Comparison of ENCODE assay signal across 14 cellular contexts in genomic region chr6:127972815-127973214, GRCh38.
A peak's percentile ranks its signal among the peaks of the same experiment; 100 is the strongest.
DNase-seq lines count a peak whose midpoint lies in the region; ATAC-seq, FAIRE-seq and TF ChIP-seq lines count a peak whose summit lies in the region.
"Had no signal": no experiment of that assay in that cellular context is flagged by ENCODE, and none has a peak within 500 bp of the region (broad histone marks: within the 10 kb centered on the region; RNA-seq: fewer than 3 reads in every experiment).

No MANE protein-coding gene starts in this region.

- ATAC-seq in activated T-cell treated with anti-CD3 and anti-CD28 coated beads, Interleukin-2, amount 50 U/mL, for 4 hours, result peak; percentile 29 to 30
- ATAC-seq in stimulated activated naive CD8-positive, alpha-beta T cell treated with anti-CD3 and anti-CD28 coated beads, Interleukin-15, amount 100 ng/mL, for 72 hours, result peak; percentile 44
- ATAC-seq in HG03342 (IDR thresholded peaks at IDR 0.05; ENCODE audit: unreplicated experiment), result no peak

- H3K27ac ChIP-seq in keratinocyte (ENCODE audit: control insufficient read depth, insufficient read depth, low read length), result no peak overlapping the region
- H3K27ac ChIP-seq: adrenal gland had no signal

- H3K27me3 ChIP-seq in keratinocyte (ENCODE audit: control insufficient read depth, extremely low read depth, insufficient read depth, low read length), result no peaks in the 10 kb centered on the region
- H3K27me3 ChIP-seq: adrenal gland, Peyer's patch had no signal

- peak overlapping the region; percentile 60 for H3K4me2 ChIP-seq in keratinocyte (ENCODE audit: control insufficient read depth, extremely low read depth, insufficient read depth, low read depth, low read length)

- H3K9ac ChIP-seq in keratinocyte (ENCODE audit: control insufficient read depth, extremely low read depth, insufficient read depth, low read length), result no peak overlapping the region

- no peaks in the 10 kb centered on the region for H3K79me2 ChIP-seq in keratinocyte (ENCODE audit: control insufficient read depth, insufficient read depth, low read length)

- peaks cover 38% of the 10 kb centered on the region for H3K4me1 ChIP-seq in keratinocyte (ENCODE audit: control insufficient read depth, extremely low read depth, insufficient read depth, low read length)
- H3K4me1 ChIP-seq: adrenal gland, Peyer's patch had no signal

- H4K20me1 ChIP-seq in keratinocyte (ENCODE audit: control insufficient read depth, extremely low read depth, insufficient read depth, low read length), result no peaks in the 10 kb centered on the region

- H3K9me3 Mint-ChIP-seq in activated T-cell treated with anti-CD3 and anti-CD28 coated beads, Interleukin-2, amount 50 U/mL, for 4 hours, result peaks cover 4% of the 10 kb centered on the region
- no peaks in the 10 kb centered on the region for H3K9me3 Mint-ChIP-seq in stimulated activated naive CD8-positive, alpha-beta T cell treated with anti-CD3 and anti-CD28 coated beads, Interleukin-15, amount 100 ng/mL, for 72 hours

- dilution Hi-C loops in keratinocyte (cut with MboI; ENCODE audit: extremely low pct_ligation_motif_present, low sequenced_read_pairs), result no loop called here

- no peaks in the 10 kb centered on the region for H3K9me3 ChIP-seq in keratinocyte (ENCODE audit: control insufficient read depth, low read depth, low read length)
- H3K9me3 ChIP-seq: adrenal gland, Peyer's patch had no signal

- no peaks in the 10 kb centered on the region for H3K36me3 Mint-ChIP-seq in activated T-cell treated with anti-CD3 and anti-CD28 coated beads, Interleukin-2, amount 50 U/mL, for 4 hours (ENCODE audit: insufficient read depth)

- H3K9me1 ChIP-seq in keratinocyte (ENCODE audit: control insufficient read depth, extremely low read depth, insufficient read depth, low read length), result no peaks in the 10 kb centered on the region

- TF ChIP-seq CTCF in keratinocyte (optimal IDR thresholded peaks at IDR 0.05 in 1 of 3, IDR thresholded peaks at IDR 0.05 in 1 of 3, conservative IDR thresholded peaks at IDR 0.05 in 1 of 3; ENCODE audit: extremely low read depth in 1 of 3, insufficient read depth in 2 of 3, low read length in 3 of 3), result no peak

- DNase-seq in activated naive CD4-positive, alpha-beta T cell treated with Interleukin-2 at 50 U/mL for 16 hours, result peak; percentile 51
- no peak for DNase-seq in activated naive CD4-positive, alpha-beta T cell (lab: John Stamatoyannopoulos, UW)
- peak; percentile 39 for DNase-seq in activated T-cell treated with anti-CD3 and anti-CD28 coated beads, Interleukin-2, amount 50 U/mL, for 4 hours
- DNase-seq in keratinocyte (ENCODE audit: low read depth, low spot score), result no peak
- peak in 1 of 2 donors; percentile 53 for DNase-seq in stimulated activated naive CD8-positive, alpha-beta T cell treated with anti-CD3 and anti-CD28 coated beads, Interleukin-15, amount 100 ng/mL, for 72 hours
- DNase-seq in RCC 7860 (ENCODE audit: low spot score), result no peak
- DNase-seq in LoVo (ENCODE audit: low spot score), result no peak
- DNase-seq: adrenal gland, MV-4-11, NCI-H2227 treated with DMSO at 0.1 percent for 48 hours, Peyer's patch had no signal

- peak overlapping the region; percentile 97 to 99 for H3K27ac Mint-ChIP-seq in stimulated activated naive CD8-positive, alpha-beta T cell treated with anti-CD3 and anti-CD28 coated beads, Interleukin-15, amount 100 ng/mL, for 72 hours

- no peak for FAIRE-seq in keratinocyte (lab: Jason Lieb, UNC)
- FAIRE-seq in RCC 7860 (lab: Jason Lieb, UNC), result no peak
- FAIRE-seq: H1, HTR-8/SVneo had no signal

- H3K4me3 Mint-ChIP-seq in activated T-cell treated with anti-CD3 and anti-CD28 coated beads, Interleukin-2, amount 50 U/mL, for 4 hours, result peak overlapping the region; percentile 83
- peak overlapping the region; percentile 82 to 85 for H3K4me3 Mint-ChIP-seq in stimulated activated naive CD8-positive, alpha-beta T cell treated with anti-CD3 and anti-CD28 coated beads, Interleukin-15, amount 100 ng/mL, for 72 hours

- H3K36me3 ChIP-seq in keratinocyte (ENCODE audit: control insufficient read depth in 2 of 2, extremely low read depth in 1 of 2, insufficient read depth in 2 of 2, low read length in 2 of 2), result peaks cover 8 to 11% of the 10 kb centered on the region in 2 experiments
- H3K36me3 ChIP-seq: adrenal gland had no signal

- peaks cover 56% of the 10 kb centered on the region for H3K4me1 Mint-ChIP-seq in activated T-cell treated with anti-CD3 and anti-CD28 coated beads, Interleukin-2, amount 50 U/mL, for 4 hours (ENCODE audit: low read depth)
- peaks cover 68% of the 10 kb centered on the region for H3K4me1 Mint-ChIP-seq in stimulated activated naive CD8-positive, alpha-beta T cell treated with anti-CD3 and anti-CD28 coated beads, Interleukin-15, amount 100 ng/mL, for 72 hours

- H3K27me3 Mint-ChIP-seq in activated T-cell treated with anti-CD3 and anti-CD28 coated beads, Interleukin-2, amount 50 U/mL, for 4 hours (ENCODE audit: low read depth), result no peaks in the 10 kb centered on the region
- H3K27me3 Mint-ChIP-seq in stimulated activated naive CD8-positive, alpha-beta T cell treated with anti-CD3 and anti-CD28 coated beads, Interleukin-15, amount 100 ng/mL, for 72 hours, result no peaks in the 10 kb centered on the region

- no peak overlapping the region for H2AFZ ChIP-seq in keratinocyte (ENCODE audit: control insufficient read depth, low read length)

- no peak overlapping the region for H3K4me3 ChIP-seq in keratinocyte (ENCODE audit: control insufficient read depth in 2 of 3, extremely low read depth in 1 of 3, insufficient read depth in 2 of 3, low read depth in 1 of 3, low read length in 3 of 3)
- H3K4me3 ChIP-seq: adrenal gland, Peyer's patch had no signal

Comparison
In these comparisons a context has a peak if more than half of its experiments do, and no peak if none do; other contexts are left out.
1. DNase-seq: peak in activated naive CD4-positive, alpha-beta T cell treated with Interleukin-2 at 50 U/mL for 16 hours (single experiment) and activated T-cell treated with anti-CD3 and anti-CD28 coated beads, Interleukin-2, amount 50 U/mL, for 4 hours (single experiment); none in activated naive CD4-positive, alpha-beta T cell (0 of 4), keratinocyte (single experiment), RCC 7860 (single experiment) and LoVo (single experiment).